Comparison of ENCODE assay signal across 8 cellular contexts in genomic region chr16:89918453-89919347, GRCh38. TPM values are rescaled to one million over a fixed set of nuclear protein-coding genes. Genes with fewer than 3 reads are reported as not detected.
A peak's percentile ranks its signal among the peaks of the same experiment; 100 is the strongest.
DNase-seq lines count a peak whose midpoint lies in the region; ATAC-seq, FAIRE-seq and TF ChIP-seq lines count a peak whose summit lies in the region.

MC1R (plus strand) TSS chr16:89918862; CDS start chr16:89919259, 397 bp downstream.

- TF ChIP-seq POLR2A in transverse colon (IDR thresholded peaks at IDR 0.05) = no peak

- intact Hi-C loops in transverse colon (cut with DNase I; ENCODE audit: low total_unique reads) = no loop called here

- DNase-seq in AG08396 (ENCODE audit: low spot score) (peak; percentile 68), GM18507 (ENCODE audit: extremely low spot score, insufficient read length, low read depth) (no peak), brain microvascular endothelial cell (peak; percentile 16), islet precursor cell (peak; percentile 84), transverse colon (no peak)

- peak within 1 kb of the TSS; percentile 64 for H3K9ac ChIP-seq in OCI-LY1 (ENCODE audit: low read length)

- FAIRE-seq in GM18507 (lab: Jason Lieb, UNC) = peak; percentile 24

- H3K79me2 ChIP-seq in OCI-LY1 (ENCODE audit: insufficient read depth, low read length) = no peaks in the 10 kb centered on the region

- H3K4me3 ChIP-seq in OCI-LY1 (ENCODE audit: low read depth, low read length, poor library complexity, severe bottlenecking) = peak within 1 kb of the TSS; percentile 56
- peak within 1 kb of the TSS; percentile 49 for H3K4me3 ChIP-seq in brain microvascular endothelial cell (ENCODE audit: low read depth, low read length)
- H3K4me3 ChIP-seq in transverse colon = peak within 1 kb of the TSS in 3 of 4 donors; percentile 1 to 37 (median 29)

- no peaks in the 10 kb centered on the region for H3F3A ChIP-seq in OCI-LY1 (ENCODE audit: insufficient read depth, low read length)

- peak within 1 kb of the TSS; percentile 83 for H3K4me2 ChIP-seq in OCI-LY1 (ENCODE audit: low read length)

- peaks cover under 1% of the 10 kb centered on the region; the same call in 1 of the 2 replicates for H3K36me3 ChIP-seq in OCI-LY1 (ENCODE audit: insufficient read depth, low read length)
- no peaks in the 10 kb centered on the region for H3K36me3 ChIP-seq in brain microvascular endothelial cell (replicated peaks)
- H3K36me3 ChIP-seq in transverse colon = no peaks in the 10 kb centered on the region

- H3K27ac ChIP-seq in OCI-LY1 (ENCODE audit: low read depth, low read length, poor library complexity, severe bottlenecking) = peak within 1 kb of the TSS; percentile 86
- H3K27ac ChIP-seq in brain microvascular endothelial cell = peak within 1 kb of the TSS; percentile 14
- peak within 1 kb of the TSS; percentile 6 to 73 (median 52) for H3K27ac ChIP-seq in transverse colon

- no peaks in the 10 kb centered on the region for H4K20me1 ChIP-seq in OCI-LY1 (ENCODE audit: insufficient read depth, low read length)

- H3K9me2 ChIP-seq in OCI-LY1 (ENCODE audit: low read depth, low read length) = no peaks in the 10 kb centered on the region

- no peak within 1 kb of the TSS for H2AFZ ChIP-seq in OCI-LY1 (ENCODE audit: low read length)

- H3K27me3 ChIP-seq in OCI-LY1 (ENCODE audit: insufficient read depth, low read length) (no peaks in the 10 kb centered on the region), brain microvascular endothelial cell (replicated peaks) (no peaks in the 10 kb centered on the region), transverse colon (peaks cover 58% of the 10 kb centered on the region)

- peaks cover 39% of the 10 kb centered on the region for H3K4me1 ChIP-seq in OCI-LY1 (ENCODE audit: insufficient read depth, low read length, severe bottlenecking)
- peaks cover 18 to 53% (median 43%) of the 10 kb centered on the region in 4 donors for H3K4me1 ChIP-seq in transverse colon

- in situ Hi-C loops in brain microvascular endothelial cell (cut with HindIII; ENCODE audit: low pct_ligation_motif_present, low sequenced_read_pairs) = no loop called here
- in situ Hi-C loops in transverse colon (cut with MboI; ENCODE audit: low pct_ligation_motif_present in 1 of 4, low pct_unique_long_range_greater_than_20kb in 1 of 4, low sequenced_read_pairs in 3 of 4) = no loop called here

- TF ChIP-seq CTCF in OCI-LY1 (IDR thresholded peaks at IDR 0.05; ENCODE audit: low read length) (peak; percentile 75), brain microvascular endothelial cell (IDR thresholded peaks at IDR 0.05; ENCODE audit: low read depth, low read length, missing control alignments) (peak; percentile 78), transverse colon (IDR thresholded peaks at IDR 0.05) (peak in 4 of 5 experiments; percentile 25 to 37 (median 32))

- WGBS in transverse colon (ENCODE audit: low coverage in 1 of 2), 2 donors = 6% methylated on average over 19 of the region's 23 CpGs; no CpG with 5 or more reads in 1 of the 2 donors

- H3K9me3 ChIP-seq in OCI-LY1 (ENCODE audit: low read length) (no peaks in the 10 kb centered on the region), transverse colon (no peaks in the 10 kb centered on the region)

- no peak for ATAC-seq in HG02981 (IDR thresholded peaks at IDR 0.05; ENCODE audit: unreplicated experiment)
- ATAC-seq in HG02759 (IDR thresholded peaks at IDR 0.05; ENCODE audit: unreplicated experiment) = no peak

- no peak for TF ChIP-seq EP300 in transverse colon (IDR thresholded peaks at IDR 0.05; ENCODE audit: low read depth)

RNA-seq across cellular contexts. Expression of gene MC1R, which starts in this region (rescaled TPM):
- total RNA-seq in transverse colon = 1 to 10 TPM; 2.9 to 7.2 (median 6.7) TPM

Comparison
In these comparisons a context has a peak if more than half of its experiments do, and no peak if none do; other contexts are left out.
1. DNase-seq: peak in AG08396 (single experiment), brain microvascular endothelial cell (single experiment) and islet precursor cell (single experiment); none in GM18507 (single experiment) and transverse colon (single experiment).
2. H3K27ac ChIP-seq: peak in every context shown above with its lines; median percentile 86 in OCI-LY1; 52 in transverse colon; 14 in brain microvascular endothelial cell.
3. Peak in every context shown above with its lines, with median percentiles within 50 percentile points of each other: H3K4me3 ChIP-seq and CTCF ChIP-seq.